In genomic region chr12:47079894-47080724, GRCh38 we compare ENCODE assay signal across 8 cellular contexts. TPM values are rescaled to one million over a fixed set of nuclear protein-coding genes. Genes with fewer than 3 reads are reported as not detected.
DNase-seq lines count a peak whose midpoint lies in the region; ATAC-seq and TF ChIP-seq lines count a peak whose summit lies in the region.

Gene AMIGO2 (minus strand): TSS chr12:47079959. CDS start chr12:47079002, 957 bp downstream.

- H3K4me1 ChIP-seq in Peyer's patch (peaks cover 0 to 6% (median 2%) of the 10 kb centered on the region in 4 donors), osteoblast (ENCODE audit: insufficient read depth, low read length) (peaks cover 62% of the 10 kb centered on the region), aorta (ENCODE audit: control insufficient read depth in 1 of 2, insufficient read depth in 2 of 2, low read length in 2 of 2) (peaks cover 4 to 8% of the 10 kb centered on the region in 2 donors), BE2C (no peaks in the 10 kb centered on the region)

- H3K4me3 Mint-ChIP-seq in activated naive CD4-positive, alpha-beta T cell treated with anti-CD3 and anti-CD28 coated beads, Interleukin-2, amount 10 ng/mL, durations not matched to agents 7 days and 5 days = peak within 1 kb of the TSS; percentile 94

- WGBS in aorta, 2 donors = 0 to 1% methylated on average over 51 to 59 of the region's 59 CpGs

- peaks cover 21% of the 10 kb centered on the region for H3K36me3 Mint-ChIP-seq in activated naive CD4-positive, alpha-beta T cell treated with anti-CD3 and anti-CD28 coated beads, Interleukin-2, amount 10 ng/mL, durations not matched to agents 7 days and 5 days

- H3K36me3 ChIP-seq in Peyer's patch (no peaks in the 10 kb centered on the region), osteoblast (ENCODE audit: insufficient read depth, low read length) (peaks cover 12% of the 10 kb centered on the region), aorta (ENCODE audit: control insufficient read depth in 1 of 2, insufficient read depth in 2 of 2, low read length in 1 of 2) (peaks cover 0 to 4% of the 10 kb centered on the region in 2 donors), BE2C (no peaks in the 10 kb centered on the region)

- no peak for TF ChIP-seq CTCF in Peyer's patch (IDR thresholded peaks at IDR 0.05)
- TF ChIP-seq CTCF in osteoblast (IDR thresholded peaks at IDR 0.05; ENCODE audit: extremely low read depth, low read depth, low read length) = no peak
- no peak for TF ChIP-seq CTCF in BE2C (IDR thresholded peaks at IDR 0.05; ENCODE audit: low read depth, low read length)

- H3K27ac Mint-ChIP-seq in activated naive CD4-positive, alpha-beta T cell treated with anti-CD3 and anti-CD28 coated beads, Interleukin-2, amount 10 ng/mL, durations not matched to agents 7 days and 5 days = peak within 1 kb of the TSS; percentile 87

- peak; percentile 26 for ATAC-seq in HG02571 (IDR thresholded peaks at IDR 0.05; ENCODE audit: unreplicated experiment)
- ATAC-seq in Right ventricle myocardium inferior = peak; percentile 49
- peak; percentile 71 for ATAC-seq in aorta (ENCODE audit: low FRiP score)

- intact Hi-C loops in Right ventricle myocardium inferior (cut with DNase I) = loop anchor here (5.0 to 10.0 kb wide), 2 partner anchors 227 to 315 kb away; no protein-coding TSS in a partner anchor
- intact Hi-C loops in aorta (cut with DNase I) = loop anchor here (5.0 to 10.0 kb wide), 4 partner anchors 43 to 425 kb away; no protein-coding TSS in a partner anchor

- H3K9me3 Mint-ChIP-seq in activated naive CD4-positive, alpha-beta T cell treated with anti-CD3 and anti-CD28 coated beads, Interleukin-2, amount 10 ng/mL, durations not matched to agents 7 days and 5 days = no peaks in the 10 kb centered on the region

- H4K20me1 ChIP-seq in osteoblast (ENCODE audit: insufficient read depth, low read length) = peaks cover 3% of the 10 kb centered on the region

- no peaks in the 10 kb centered on the region for H3K27me3 ChIP-seq in Peyer's patch
- H3K27me3 ChIP-seq in osteoblast (ENCODE audit: insufficient read depth, low read length) = no peaks in the 10 kb centered on the region
- no peaks in the 10 kb centered on the region for H3K27me3 ChIP-seq in aorta (ENCODE audit: control insufficient read depth in 1 of 2, insufficient read depth in 2 of 2, low read length in 1 of 2)
- peaks cover 51% of the 10 kb centered on the region for H3K27me3 ChIP-seq in BE2C

- H3K4me2 ChIP-seq in osteoblast (ENCODE audit: insufficient read depth, low read length) = peak within 1 kb of the TSS; percentile 92

- H3K9me3 ChIP-seq in Peyer's patch (no peaks in the 10 kb centered on the region), osteoblast (ENCODE audit: low read depth, low read length) (no peaks in the 10 kb centered on the region), aorta (ENCODE audit: control insufficient read depth, low read length) (no peaks in the 10 kb centered on the region), BE2C (no peaks in the 10 kb centered on the region)

- H3K4me1 Mint-ChIP-seq in activated naive CD4-positive, alpha-beta T cell treated with anti-CD3 and anti-CD28 coated beads, Interleukin-2, amount 10 ng/mL, durations not matched to agents 7 days and 5 days = peaks cover 77% of the 10 kb centered on the region

- DNase-seq in EL = peak; percentile 61
- DNase-seq in Peyer's patch = peak; percentile 42 to 69 (median 62)
- DNase-seq in activated naive CD4-positive, alpha-beta T cell treated with anti-CD3 and anti-CD28 coated beads, Interleukin-2, amount 10 ng/mL, durations not matched to agents 7 days and 5 days = peak; percentile 57
- DNase-seq in Right ventricle myocardium inferior (ENCODE audit: missing footprints) = peak; percentile 79
- DNase-seq in osteoblast (ENCODE audit: insufficient read length, low spot score, missing footprints) = peak; percentile 93
- peak; percentile 75 to 85 for DNase-seq in aorta
- no peak for DNase-seq in BE2C

- peaks cover 39% of the 10 kb centered on the region for H3K79me2 ChIP-seq in osteoblast (ENCODE audit: insufficient read depth, low read length)

- H3K27me3 Mint-ChIP-seq in activated naive CD4-positive, alpha-beta T cell treated with anti-CD3 and anti-CD28 coated beads, Interleukin-2, amount 10 ng/mL, durations not matched to agents 7 days and 5 days = peaks cover 8% of the 10 kb centered on the region

- H3K27ac ChIP-seq in Peyer's patch (peak within 1 kb of the TSS; percentile 75 to 92 (median 88)), osteoblast (ENCODE audit: low read depth, low read length) (peak within 1 kb of the TSS; percentile 92), aorta (ENCODE audit: low read depth in 1 of 2, low read length in 2 of 2) (peak within 1 kb of the TSS; percentile 88 to 98)

- H3K4me3 ChIP-seq in Peyer's patch = peak within 1 kb of the TSS; percentile 59 to 85 (median 81)
- peak within 1 kb of the TSS; percentile 82 for H3K4me3 ChIP-seq in osteoblast (ENCODE audit: insufficient read depth, low read length)
- peak within 1 kb of the TSS; percentile 80 to 95 for H3K4me3 ChIP-seq in aorta (ENCODE audit: low read length in 2 of 2)
- H3K4me3 ChIP-seq in BE2C (ENCODE audit: low read depth, low read length) = no peak within 1 kb of the TSS

- TF ChIP-seq POLR2A in Peyer's patch (IDR thresholded peaks at IDR 0.05) = no peak

- CTCF ChIA-PET in activated naive CD4-positive, alpha-beta T cell treated with anti-CD3 and anti-CD28 coated beads, Interleukin-2, amount 10 ng/mL, durations not matched to agents 7 days and 5 days (lab: Charles Lee) = interaction anchor here (0.8 to 4.7 kb wide), 11 partner anchors 10 to 317 kb away, joined by 3 to 35 read pairs (median 4); no protein-coding TSS in a partner anchor

- peak within 1 kb of the TSS; percentile 90 for H2AFZ ChIP-seq in osteoblast (ENCODE audit: low read length)

RNA-seq across cellular contexts. Expression of gene AMIGO2, which starts in this region (rescaled TPM):
- total RNA-seq in Peyer's patch (1 to 10 TPM; 1.6 to 7.4 (median 3.1) TPM), Right ventricle myocardium inferior (2.7 TPM), osteoblast (5.6 and 8.0 TPM in 2 replicates), aorta (10 to 100 TPM; 23.1 to 72.1 TPM)
- 10 to 100 TPM; 12.0 to 39.2 TPM for polyA plus RNA-seq in aorta
- polyA plus RNA-seq in BE2C (2012; ENCODE audit: insufficient read depth, insufficient read length, low read depth) = not detected
